In the genomic region with DNA sequence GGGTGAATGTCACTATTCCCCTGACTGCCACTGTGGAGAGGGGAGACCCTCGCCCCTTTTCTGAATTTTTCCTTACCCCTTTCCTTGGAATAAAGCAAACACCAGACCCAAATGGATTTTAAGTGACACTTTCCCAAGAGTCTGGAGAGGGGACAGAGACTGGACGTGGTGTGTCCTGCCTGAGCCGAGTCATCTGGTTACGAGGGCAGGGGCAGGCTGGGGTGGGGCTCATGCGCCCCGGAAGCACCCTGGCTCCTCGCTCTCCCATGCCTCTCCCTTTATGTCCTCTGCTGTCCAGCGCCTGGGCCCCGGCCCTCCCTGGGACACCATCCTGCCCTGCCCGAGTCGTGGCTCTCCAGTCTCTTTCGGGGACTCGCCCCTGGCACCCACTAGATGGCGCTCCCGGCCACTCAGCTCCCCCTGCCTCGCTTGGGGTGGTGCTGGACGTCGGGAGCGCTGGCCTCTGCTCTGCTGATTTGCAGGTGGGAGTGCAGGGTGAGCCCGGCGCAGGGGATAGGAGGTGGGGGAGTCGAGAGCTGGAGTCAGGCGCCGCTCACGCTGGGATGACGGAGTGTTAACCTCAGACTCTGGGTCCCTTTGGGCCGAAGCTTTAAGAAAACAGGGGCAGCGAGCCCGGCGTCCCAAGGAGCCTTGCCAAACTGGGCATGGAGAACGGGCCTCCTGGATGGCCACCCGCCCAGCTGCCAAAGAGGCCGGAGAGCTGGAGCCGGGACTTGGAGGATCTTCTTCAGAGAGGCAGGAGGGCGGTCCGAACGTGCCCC, we compare ENCODE assay signal across 8 cellular contexts.
DNase-seq lines count a peak whose midpoint lies in the region; ATAC-seq, FAIRE-seq and TF ChIP-seq lines count a peak whose summit lies in the region.

No MANE protein-coding gene starts in this region.

- dilution Hi-C loops in keratinocyte (cut with MboI; ENCODE audit: extremely low pct_ligation_motif_present, low sequenced_read_pairs) = no loop called here

- peak overlapping the region; percentile 74 for H3K4me3 Mint-ChIP-seq in central memory CD8-positive, alpha-beta T cell

- H3K27ac Mint-ChIP-seq in central memory CD8-positive, alpha-beta T cell (ENCODE audit: low read depth) = no peak overlapping the region

- H2AFZ ChIP-seq in keratinocyte (ENCODE audit: control insufficient read depth, low read length) = peak overlapping the region; percentile 64

- H3K27ac ChIP-seq in keratinocyte (ENCODE audit: control insufficient read depth, insufficient read depth, low read length) = no peak overlapping the region

- DNase-seq in BJ (ENCODE audit: low read depth) (no peak), H4 (ENCODE audit: low spot score) (peak; percentile 70), NCI-H2227 treated with DMSO at 0.1 percent for 48 hours (lab: John Stamatoyannopoulos, UW) (peak; percentile 72), keratinocyte (ENCODE audit: low read depth, low spot score) (no peak)
- DNase-seq in central memory CD8-positive, alpha-beta T cell (ENCODE audit: low spot score in 2 of 2) = peak; percentile 51 to 64
- DNase-seq in stimulated activated CD4-positive, alpha-beta T cell treated with anti-CD3 and anti-CD28 coated beads, Interleukin-12 subunit alpha, Interleukin-12 subunit beta, amount 100 ng/mL, for 4 hours = peak; percentile 69

- H3K36me3 ChIP-seq in BJ (ENCODE audit: control insufficient read depth, insufficient read depth, low read length) (no peaks in the 10 kb centered on the region), keratinocyte (ENCODE audit: control insufficient read depth in 2 of 2, extremely low read depth in 1 of 2, insufficient read depth in 2 of 2, low read length in 2 of 2) (no peaks in the 10 kb centered on the region)

- peaks cover 51% of the 10 kb centered on the region for H3K27me3 Mint-ChIP-seq in central memory CD8-positive, alpha-beta T cell

- H3K9ac ChIP-seq in keratinocyte (ENCODE audit: control insufficient read depth, extremely low read depth, insufficient read depth, low read length) = no peak overlapping the region

- peaks cover 15% of the 10 kb centered on the region for H3K4me1 Mint-ChIP-seq in central memory CD8-positive, alpha-beta T cell

- H3K36me3 Mint-ChIP-seq in central memory CD8-positive, alpha-beta T cell (ENCODE audit: insufficient read depth) = no peaks in the 10 kb centered on the region

- peaks cover 2% of the 10 kb centered on the region for H3K9me3 ChIP-seq in keratinocyte (ENCODE audit: control insufficient read depth, low read depth, low read length)

- H3K4me1 ChIP-seq in keratinocyte (ENCODE audit: control insufficient read depth, extremely low read depth, insufficient read depth, low read length) = peaks cover 13% of the 10 kb centered on the region

- no peak for FAIRE-seq in keratinocyte (lab: Jason Lieb, UNC)

- TF ChIP-seq CTCF in BJ (IDR thresholded peaks at IDR 0.05; ENCODE audit: insufficient read depth, low read depth, low read length) (peak; percentile 96), keratinocyte (optimal IDR thresholded peaks at IDR 0.05 in 1 of 3, IDR thresholded peaks at IDR 0.05 in 1 of 3, conservative IDR thresholded peaks at IDR 0.05 in 1 of 3; ENCODE audit: extremely low read depth in 1 of 3, insufficient read depth in 2 of 3, low read length in 3 of 3) (peak; percentile 61 to 91 (median 86))

- POLR2A ChIA-PET in BJ (lab: Charles Lee) = interaction anchor here (0.6 to 0.7 kb wide), 2 partner anchors 11 to 221 kb away, joined by 3 read pairs; no protein-coding TSS in a partner anchor

- H3K4me3 ChIP-seq in BJ (ENCODE audit: low read depth, low read length) (no peak overlapping the region; the same call in 1 of the 2 replicates), keratinocyte (ENCODE audit: control insufficient read depth in 2 of 3, extremely low read depth in 1 of 3, insufficient read depth in 2 of 3, low read depth in 1 of 3, low read length in 3 of 3) (peak overlapping the region in 1 of 3 experiments; percentile 11)

- H3K4me2 ChIP-seq in keratinocyte (ENCODE audit: control insufficient read depth, extremely low read depth, insufficient read depth, low read depth, low read length) = peak overlapping the region; percentile 45

- H3K9me3 Mint-ChIP-seq in central memory CD8-positive, alpha-beta T cell = no peaks in the 10 kb centered on the region

- H3K27me3 ChIP-seq in BJ (ENCODE audit: control insufficient read depth, insufficient read depth, low read length) = peaks cover 7% of the 10 kb centered on the region
- peaks cover 5% of the 10 kb centered on the region for H3K27me3 ChIP-seq in keratinocyte (ENCODE audit: control insufficient read depth, extremely low read depth, insufficient read depth, low read length)

- no peaks in the 10 kb centered on the region for H3K9me1 ChIP-seq in keratinocyte (ENCODE audit: control insufficient read depth, extremely low read depth, insufficient read depth, low read length)

- ATAC-seq in activated CD4-positive, CD25-positive, alpha-beta regulatory T cell treated with anti-CD3 and anti-CD28 coated beads, Interleukin-2, amount 50 U/mL, for 24 hours = peak; percentile 74 to 79
- ATAC-seq in central memory CD8-positive, alpha-beta T cell (replicated peaks; ENCODE audit: extremely low read depth, poor library complexity, severe bottlenecking) = peak; percentile 86
- no peak for ATAC-seq in GM21423 (IDR thresholded peaks at IDR 0.05; ENCODE audit: unreplicated experiment)

- CTCF ChIA-PET in BJ (lab: Yijun Ruan, JAX) = interaction anchor here (0.7 to 5.2 kb wide), 50 partner anchors 7 to 1593 kb away, joined by 3 to 80 read pairs (median 5); no protein-coding TSS in a partner anchor

- no peaks in the 10 kb centered on the region for H3K79me2 ChIP-seq in keratinocyte (ENCODE audit: control insufficient read depth, insufficient read depth, low read length)

- H4K20me1 ChIP-seq in keratinocyte (ENCODE audit: control insufficient read depth, extremely low read depth, insufficient read depth, low read length) = no peaks in the 10 kb centered on the region

Comparison
In these comparisons a context has a peak if more than half of its experiments do, and no peak if none do; other contexts are left out.
1. DNase-seq: peak in H4 (single experiment), NCI-H2227 treated with DMSO at 0.1 percent for 48 hours (single experiment), central memory CD8-positive, alpha-beta T cell (2 of 2) and stimulated activated CD4-positive, alpha-beta T cell treated with anti-CD3 and anti-CD28 coated beads, Interleukin-12 subunit alpha, Interleukin-12 subunit beta, amount 100 ng/mL, for 4 hours (single experiment); none in BJ (single experiment) and keratinocyte (single experiment).